Comparison of ENCODE assay signal across 8 cellular contexts in genomic region chr5:138338411-138339085, GRCh38. TPM values are rescaled to one million over a fixed set of nuclear protein-coding genes. Genes with fewer than 3 reads are reported as not detected.
DNase-seq lines count a peak whose midpoint lies in the region; TF ChIP-seq lines count a peak whose summit lies in the region.

No MANE protein-coding gene starts in this region.

- H3K4me1 ChIP-seq in HUES64 (ENCODE audit: insufficient read depth, low read length) (peaks cover 11% of the 10 kb centered on the region), breast epithelium (peaks cover 0 to 13% of the 10 kb centered on the region in 2 donors), mesendoderm (ENCODE audit: control insufficient read depth, low read depth, low read length) (peaks cover 4% of the 10 kb centered on the region)

- no peaks in the 10 kb centered on the region for H3K9me3 ChIP-seq in HUES64 (ENCODE audit: insufficient read depth, low read depth, low read length)
- no peaks in the 10 kb centered on the region for H3K9me3 ChIP-seq in breast epithelium

- peak overlapping the region; percentile 94 for H3K56ac ChIP-seq in mesendoderm (ENCODE audit: low read length)

- H3K9ac ChIP-seq in HUES64 (ENCODE audit: low read depth, low read length) (peak overlapping the region; percentile 93), mesendoderm (ENCODE audit: low read length) (peak overlapping the region; percentile 96)

- H2BK5ac ChIP-seq in mesendoderm (ENCODE audit: low read length), result peak overlapping the region; percentile 8

- H2BK15ac ChIP-seq in mesendoderm (replicated peaks; ENCODE audit: low read depth), result no peak overlapping the region

- peaks cover 33% of the 10 kb centered on the region for H3K79me2 ChIP-seq in mesendoderm (ENCODE audit: control insufficient read depth, insufficient read depth, low read length)

- peak overlapping the region; percentile 85 for H3K4ac ChIP-seq in mesendoderm (ENCODE audit: low read depth, low read length)

- H3K27ac ChIP-seq in HUES64 (ENCODE audit: low read depth, low read length), result peak overlapping the region; percentile 97
- H3K27ac ChIP-seq in breast epithelium, result peak overlapping the region; percentile 98 to 99
- peak overlapping the region; percentile 13 for H3K27ac ChIP-seq in mesendoderm (ENCODE audit: low read depth, low read length)

- TF ChIP-seq POLR2A in breast epithelium (IDR thresholded peaks at IDR 0.05), result no peak

- intact Hi-C loops in breast epithelium (cut with DNase I; ENCODE audit: low total_unique reads), result no loop called here

- peaks cover 18% of the 10 kb centered on the region for H3K79me1 ChIP-seq in mesendoderm (ENCODE audit: low read length)

- peak overlapping the region; percentile 98 for H3K4me2 ChIP-seq in mesendoderm (ENCODE audit: low read length)

- peak overlapping the region; percentile 17 for H2AK5ac ChIP-seq in mesendoderm (ENCODE audit: low read length)

- peak; percentile 47 for DNase-seq in DMS 273 (lab: John Stamatoyannopoulos, UW; ENCODE audit: unreplicated experiment)
- DNase-seq in DMS 273 treated with DMSO at 0.1 percent for 48 hours (lab: John Stamatoyannopoulos, UW), result no peak
- DNase-seq in breast epithelium (ENCODE audit: low spot score in 2 of 2), result no peak
- peak; percentile 43 for DNase-seq in mesendoderm
- DNase-seq in COLO668 (lab: John Stamatoyannopoulos, UW; ENCODE audit: unreplicated experiment), result no peak
- no peak for DNase-seq in NCI-H1092 treated with DMSO at 0.1 percent for 48 hours (lab: John Stamatoyannopoulos, UW)
- DNase-seq in NCI-H82 treated with DMSO at 0.1 percent for 48 hours (lab: John Stamatoyannopoulos, UW; ENCODE audit: unreplicated experiment), result no peak

- no peaks in the 10 kb centered on the region for H3K27me3 ChIP-seq in HUES64 (ENCODE audit: insufficient read depth, low read length)
- no peaks in the 10 kb centered on the region for H3K27me3 ChIP-seq in breast epithelium
- no peaks in the 10 kb centered on the region for H3K27me3 ChIP-seq in mesendoderm (ENCODE audit: insufficient read depth, low read length, poor library complexity)

- H4K8ac ChIP-seq in mesendoderm (ENCODE audit: low read depth, low read length), result no peak overlapping the region

- peak overlapping the region; percentile 33 for H3K18ac ChIP-seq in mesendoderm (ENCODE audit: low read length)

- H3K23ac ChIP-seq in mesendoderm (ENCODE audit: low read length), result no peak overlapping the region

- WGBS in HUES64, result 2% methylated on average over 12 of the region's 21 CpGs
- no CpG with 5 or more reads among the region's 21 CpGs for WGBS in mesendoderm (ENCODE audit: extremely low coverage, insufficient coverage, low lambda C conversion rate)

- H3K36me3 ChIP-seq in HUES64 (ENCODE audit: insufficient read depth, low read length) (peaks cover 32% of the 10 kb centered on the region), breast epithelium (no peaks in the 10 kb centered on the region), mesendoderm (ENCODE audit: control insufficient read depth, insufficient read depth, low read length) (peaks cover 3% of the 10 kb centered on the region)

- H3K4me3 ChIP-seq in HUES64 (ENCODE audit: low read length) (peak overlapping the region; percentile 59), breast epithelium (peak overlapping the region; percentile 70 to 98 (median 90)), mesendoderm (ENCODE audit: low read length) (peak overlapping the region; percentile 77)

- no peak overlapping the region for H2BK120ac ChIP-seq in mesendoderm (ENCODE audit: low read depth, low read length)

- H4K5ac ChIP-seq in mesendoderm (ENCODE audit: low read length), result no peak overlapping the region

- TF ChIP-seq CTCF in breast epithelium (IDR thresholded peaks at IDR 0.05), result no peak

RNA-seq across cellular contexts. Expression of gene FAM53C, which starts 0.5 kb away (rescaled TPM):
- 37.5 TPM for polyA plus RNA-seq in HUES64 (2013, experiment 1 of 2)
- 38.6 TPM for polyA plus RNA-seq in HUES64 (2013, experiment 2 of 2)
- 10 to 100 TPM; 16.6 to 31.0 (median 23.3) TPM for total RNA-seq in breast epithelium
- 42.5 TPM for polyA plus RNA-seq in mesendoderm (2013, experiment 1 of 2)
- 43.7 TPM for polyA plus RNA-seq in mesendoderm (2013, experiment 2 of 2)

RNA-seq across cellular contexts. Expression of gene CDC25C, which starts 6.9 kb away (rescaled TPM):
- 19.5 TPM for polyA plus RNA-seq in HUES64 (2013, experiment 1 of 2)
- polyA plus RNA-seq in HUES64 (2013, experiment 2 of 2), result 22.8 TPM
- under 1 TPM in 1 of 3 donors, not detected in 2; 0.64 TPM for total RNA-seq in breast epithelium
- 25.5 TPM for polyA plus RNA-seq in mesendoderm (2013, experiment 1 of 2)
- polyA plus RNA-seq in mesendoderm (2013, experiment 2 of 2), result 25.5 TPM

RNA-seq across cellular contexts. Expression of gene KDM3B, which starts 13.9 kb away (rescaled TPM):
- polyA plus RNA-seq in HUES64 (2013, experiment 1 of 2), result 44.0 TPM
- polyA plus RNA-seq in HUES64 (2013, experiment 2 of 2), result 48.5 TPM
- total RNA-seq in breast epithelium, result 10 to 100 TPM; 61.3 to 85.0 (median 66.5) TPM
- 28.6 TPM for polyA plus RNA-seq in mesendoderm (2013, experiment 1 of 2)
- polyA plus RNA-seq in mesendoderm (2013, experiment 2 of 2), result 27.5 TPM

Comparison
In these comparisons a context has a peak if more than half of its experiments do, and no peak if none do; other contexts are left out.
1. DNase-seq: peak in DMS 273 (single experiment) and mesendoderm (single experiment); none in DMS 273 treated with DMSO at 0.1 percent for 48 hours (single experiment), breast epithelium (0 of 2), COLO668 (single experiment), NCI-H1092 treated with DMSO at 0.1 percent for 48 hours (single experiment) and NCI-H82 treated with DMSO at 0.1 percent for 48 hours (single experiment).
2. H3K27ac ChIP-seq: peak in every context shown above with its lines; median percentile 98 in breast epithelium; 97 in HUES64; 13 in mesendoderm.
3. Peak in every context shown above with its lines, with median percentiles within 50 percentile points of each other: H3K4me3 ChIP-seq.